In genomic region chr15:99408236-99409096, GRCh38 we compare ENCODE assay signal across 9 cellular contexts.
DNase-seq lines count a peak whose midpoint lies in the region; ATAC-seq and TF ChIP-seq lines count a peak whose summit lies in the region.
"Had no signal": no experiment of that assay in that cellular context is flagged by ENCODE, and none has a peak within 500 bp of the region (broad histone marks: within the 10 kb centered on the region; RNA-seq: fewer than 3 reads in every experiment).

No MANE protein-coding gene starts in this region.

- H3K36me3 Mint-ChIP-seq in activated CD8-positive, alpha-beta memory T cell treated with anti-CD3 and anti-CD28 coated beads, Interleukin-2, amount 10 ng/mL, durations not matched to agents 7 days and 5 days = no peaks in the 10 kb centered on the region
- H3K36me3 Mint-ChIP-seq in nephron (ENCODE audit: low read depth) (no peaks in the 10 kb centered on the region), nephron progenitor cell (ENCODE audit: low read depth) (no peaks in the 10 kb centered on the region)
- no peaks in the 10 kb centered on the region for H3K36me3 Mint-ChIP-seq in activated T-helper 2 cell treated with anti-CD3 and anti-CD28 coated beads, Interferon-gamma antibody, Interleukin-2, Interleukin-4, amounts not matched to agents 10 μg/mL and 5 μg/mL and 100 μg/mL, durations not matched to agents 14 hours and 24 hours and 36 hours (ENCODE audit: low read depth)
- no peaks in the 10 kb centered on the region for H3K36me3 Mint-ChIP-seq in activated naive CD4-positive, alpha-beta T cell treated with anti-CD3 and anti-CD28 coated beads, Interleukin-2, amount 50 U/mL, for 72 hours

- no peak overlapping the region for H3K4me3 Mint-ChIP-seq in activated CD8-positive, alpha-beta memory T cell treated with anti-CD3 and anti-CD28 coated beads, Interleukin-2, amount 10 ng/mL, durations not matched to agents 7 days and 5 days
- peak overlapping the region in 1 of 3 experiments; percentile 24 for H3K4me3 Mint-ChIP-seq in nephron
- no peak overlapping the region for H3K4me3 Mint-ChIP-seq in activated T-helper 2 cell treated with anti-CD3 and anti-CD28 coated beads, Interferon-gamma antibody, Interleukin-2, Interleukin-4, amounts not matched to agents 10 μg/mL and 5 μg/mL and 100 μg/mL, durations not matched to agents 14 hours and 24 hours and 36 hours (ENCODE audit: low read depth)
- no peak overlapping the region for H3K4me3 Mint-ChIP-seq in nephron progenitor cell

- no peaks in the 10 kb centered on the region for H3K27me3 Mint-ChIP-seq in activated CD8-positive, alpha-beta memory T cell treated with anti-CD3 and anti-CD28 coated beads, Interleukin-2, amount 10 ng/mL, durations not matched to agents 7 days and 5 days
- peaks cover 3% of the 10 kb centered on the region for H3K27me3 Mint-ChIP-seq in nephron (ENCODE audit: low read depth)
- no peaks in the 10 kb centered on the region for H3K27me3 Mint-ChIP-seq in activated T-helper 2 cell treated with anti-CD3 and anti-CD28 coated beads, Interferon-gamma antibody, Interleukin-2, Interleukin-4, amounts not matched to agents 10 μg/mL and 5 μg/mL and 100 μg/mL, durations not matched to agents 14 hours and 24 hours and 36 hours (ENCODE audit: low read depth)
- peaks cover 19% of the 10 kb centered on the region for H3K27me3 Mint-ChIP-seq in nephron progenitor cell (ENCODE audit: low read depth, poor library complexity)

- ATAC-seq in activated CD8-positive, alpha-beta memory T cell treated with anti-CD3 and anti-CD28 coated beads, Interleukin-2, amount 10 ng/mL, durations not matched to agents 7 days and 5 days = no peak
- ATAC-seq in activated naive CD4-positive, alpha-beta T cell treated with anti-CD3 and anti-CD28 coated beads, Interleukin-2, amount 50 U/mL, for 72 hours = no peak

- peak; percentile 30 for DNase-seq in activated CD8-positive, alpha-beta memory T cell treated with anti-CD3 and anti-CD28 coated beads, Interleukin-2, amount 10 ng/mL, durations not matched to agents 7 days and 5 days
- no peak for DNase-seq in activated CD8-positive, alpha-beta memory T cell treated with anti-CD3 and anti-CD28 coated beads for 24 hours
- DNase-seq in dedifferentiated amniotic fluid mesenchymal stem cell (ENCODE audit: extremely low spot score) (peak; percentile 53), nephron progenitor cell (no peak)
- DNase-seq in effector CD4-positive, alpha-beta T cell = no peak
- DNase-seq in activated T-helper 2 cell treated with anti-CD3 and anti-CD28 coated beads, Interferon-gamma antibody, Interleukin-2, Interleukin-4, amounts not matched to agents 10 μg/mL and 5 μg/mL and 100 μg/mL, durations not matched to agents 14 hours and 24 hours and 36 hours (ENCODE audit: low spot score) = no peak
- no peak for DNase-seq in activated naive CD4-positive, alpha-beta T cell treated with anti-CD3 and anti-CD28 coated beads, Interleukin-2, amount 50 U/mL, for 72 hours (ENCODE audit: low spot score in 2 of 2)
- DNase-seq: NK-92 treated with Interleukin-12 subunit alpha and Interleukin-12 subunit beta, amount 100 ng/mL, for 24 hours had no signal

- no peak overlapping the region for H3K27ac Mint-ChIP-seq in activated CD8-positive, alpha-beta memory T cell treated with anti-CD3 and anti-CD28 coated beads, Interleukin-2, amount 10 ng/mL, durations not matched to agents 7 days and 5 days
- H3K27ac Mint-ChIP-seq in nephron = peak overlapping the region in 2 of 3 experiments; percentile 89 to 94
- no peak overlapping the region for H3K27ac Mint-ChIP-seq in activated T-helper 2 cell treated with anti-CD3 and anti-CD28 coated beads, Interferon-gamma antibody, Interleukin-2, Interleukin-4, amounts not matched to agents 10 μg/mL and 5 μg/mL and 100 μg/mL, durations not matched to agents 14 hours and 24 hours and 36 hours
- no peak overlapping the region for H3K27ac Mint-ChIP-seq in nephron progenitor cell
- H3K27ac Mint-ChIP-seq in activated naive CD4-positive, alpha-beta T cell treated with anti-CD3 and anti-CD28 coated beads, Interleukin-2, amount 50 U/mL, for 72 hours = no peak overlapping the region

- no peak for TF ChIP-seq CTCF in nephron (IDR thresholded peaks at IDR 0.05; ENCODE audit: unreplicated experiment in 3 of 3)
- TF ChIP-seq CTCF in nephron progenitor cell (IDR thresholded peaks at IDR 0.05) = no peak

- intact Hi-C loops in activated T-helper 2 cell treated with anti-CD3 and anti-CD28 coated beads, Interferon-gamma antibody, Interleukin-2, Interleukin-4, amounts not matched to agents 10 μg/mL and 5 μg/mL and 100 μg/mL, durations not matched to agents 14 hours and 24 hours and 36 hours (cut with micrococcal nuclease) = no loop called here

- CTCF ChIA-PET in activated CD8-positive, alpha-beta memory T cell treated with anti-CD3 and anti-CD28 coated beads, Interleukin-2, amount 10 ng/mL, durations not matched to agents 7 days and 5 days (lab: Charles Lee) = interaction anchor here (1.2 kb wide), 1 partner anchor 347 kb away, joined by 3 read pairs; no protein-coding TSS in a partner anchor

- no peaks in the 10 kb centered on the region for H3K9me3 Mint-ChIP-seq in activated CD8-positive, alpha-beta memory T cell treated with anti-CD3 and anti-CD28 coated beads, Interleukin-2, amount 10 ng/mL, durations not matched to agents 7 days and 5 days (ENCODE audit: low read depth)
- H3K9me3 Mint-ChIP-seq in nephron (no peaks in the 10 kb centered on the region), nephron progenitor cell (no peaks in the 10 kb centered on the region)
- no peaks in the 10 kb centered on the region for H3K9me3 Mint-ChIP-seq in activated T-helper 2 cell treated with anti-CD3 and anti-CD28 coated beads, Interferon-gamma antibody, Interleukin-2, Interleukin-4, amounts not matched to agents 10 μg/mL and 5 μg/mL and 100 μg/mL, durations not matched to agents 14 hours and 24 hours and 36 hours
- no peaks in the 10 kb centered on the region for H3K9me3 Mint-ChIP-seq in activated naive CD4-positive, alpha-beta T cell treated with anti-CD3 and anti-CD28 coated beads, Interleukin-2, amount 50 U/mL, for 72 hours

- H3K4me1 Mint-ChIP-seq in activated CD8-positive, alpha-beta memory T cell treated with anti-CD3 and anti-CD28 coated beads, Interleukin-2, amount 10 ng/mL, durations not matched to agents 7 days and 5 days = peaks cover 5% of the 10 kb centered on the region
- H3K4me1 Mint-ChIP-seq in nephron = peaks cover 34% of the 10 kb centered on the region
- peaks cover 4% of the 10 kb centered on the region for H3K4me1 Mint-ChIP-seq in activated T-helper 2 cell treated with anti-CD3 and anti-CD28 coated beads, Interferon-gamma antibody, Interleukin-2, Interleukin-4, amounts not matched to agents 10 μg/mL and 5 μg/mL and 100 μg/mL, durations not matched to agents 14 hours and 24 hours and 36 hours (ENCODE audit: low read depth)
- H3K4me1 Mint-ChIP-seq in nephron progenitor cell = peaks cover 19% of the 10 kb centered on the region

Comparison
In these comparisons a context has a peak if more than half of its experiments do, and no peak if none do; other contexts are left out.
1. DNase-seq: peak in activated CD8-positive, alpha-beta memory T cell treated with anti-CD3 and anti-CD28 coated beads, Interleukin-2, amount 10 ng/mL, durations not matched to agents 7 days and 5 days (single experiment) and dedifferentiated amniotic fluid mesenchymal stem cell (single experiment); none in activated CD8-positive, alpha-beta memory T cell treated with anti-CD3 and anti-CD28 coated beads for 24 hours (single experiment), effector CD4-positive, alpha-beta T cell (single experiment), activated T-helper 2 cell treated with anti-CD3 and anti-CD28 coated beads, Interferon-gamma antibody, Interleukin-2, Interleukin-4, amounts not matched to agents 10 μg/mL and 5 μg/mL and 100 μg/mL, durations not matched to agents 14 hours and 24 hours and 36 hours (single experiment), nephron progenitor cell (single experiment) and activated naive CD4-positive, alpha-beta T cell treated with anti-CD3 and anti-CD28 coated beads, Interleukin-2, amount 50 U/mL, for 72 hours (0 of 2).
2. H3K27ac Mint-ChIP-seq: peak in nephron (2 of 3); none in activated CD8-positive, alpha-beta memory T cell treated with anti-CD3 and anti-CD28 coated beads, Interleukin-2, amount 10 ng/mL, durations not matched to agents 7 days and 5 days (single experiment), activated T-helper 2 cell treated with anti-CD3 and anti-CD28 coated beads, Interferon-gamma antibody, Interleukin-2, Interleukin-4, amounts not matched to agents 10 μg/mL and 5 μg/mL and 100 μg/mL, durations not matched to agents 14 hours and 24 hours and 36 hours (single experiment), nephron progenitor cell (single experiment) and activated naive CD4-positive, alpha-beta T cell treated with anti-CD3 and anti-CD28 coated beads, Interleukin-2, amount 50 U/mL, for 72 hours (0 of 2).